ENCODE assay signal across 12 cellular contexts in genomic region chr13:106318941-106319411, GRCh38.
DNase-seq lines count a peak whose midpoint lies in the region; ATAC-seq and TF ChIP-seq lines count a peak whose summit lies in the region.
"Had no signal": no experiment of that assay in that cellular context is flagged by ENCODE, and none has a peak within 500 bp of the region (broad histone marks: within the 10 kb centered on the region; RNA-seq: fewer than 3 reads in every experiment).

No MANE protein-coding gene starts in this region.

- no TSS peak for BruUV-seq in mammary epithelial cell (replicated peaks; lab: Mats Ljungman, UMichigan)

- in situ Hi-C loops in mammary epithelial cell (cut with MboI; ENCODE audit: low sequenced_read_pairs in 2 of 2), result no loop called here

- no peaks in the 10 kb centered on the region for H3K36me3 Mint-ChIP-seq in T-helper 17 cell (ENCODE audit: low read depth)

- H3K4me3 ChIP-seq in MG63 (no peak overlapping the region), mammary epithelial cell (replicated peaks in 1 of 3; ENCODE audit: insufficient read depth in 1 of 3, low read depth in 2 of 3, low read length in 3 of 3) (no peak overlapping the region), lower lobe of right lung (no peak overlapping the region)

- no peaks in the 10 kb centered on the region for H3K4me1 Mint-ChIP-seq in T-helper 17 cell
- H3K4me1 Mint-ChIP-seq: nephron had no signal

- H3K27me3 Mint-ChIP-seq in T-helper 17 cell, result no peaks in the 10 kb centered on the region
- H3K27me3 Mint-ChIP-seq: effector memory CD8-positive, alpha-beta T cell had no signal

- intact Hi-C loops in mammary epithelial cell (cut with micrococcal nuclease) (loop anchor here (1.0 kb wide), 1 partner anchor 168 kb away; no protein-coding TSS in a partner anchor), lower lobe of right lung (cut with DNase I) (no loop called here)

- H3K36me3 ChIP-seq in MG63 (no peaks in the 10 kb centered on the region), mammary epithelial cell (ENCODE audit: insufficient read depth, low read length) (no peaks in the 10 kb centered on the region), lower lobe of right lung (no peaks in the 10 kb centered on the region)

- H3K4me2 ChIP-seq in mammary epithelial cell (ENCODE audit: insufficient read depth, low read depth, low read length), result peak overlapping the region; percentile 62

- H3K9me3 ChIP-seq in MG63 (no peaks in the 10 kb centered on the region), mammary epithelial cell (replicated peaks; ENCODE audit: insufficient read depth, low read length) (peaks cover 16% of the 10 kb centered on the region), lower lobe of right lung (peaks cover 13% of the 10 kb centered on the region), T-helper 17 cell (ENCODE audit: control insufficient read depth, low read length, poor library complexity, severe bottlenecking) (no peaks in the 10 kb centered on the region)

- H3K4me3 Mint-ChIP-seq in T-helper 17 cell, result no peak overlapping the region
- H3K4me3 Mint-ChIP-seq: activated T-cell treated with anti-CD3 and anti-CD28 coated beads, Interleukin-2, amount 50 U/mL, for 4 hours; effector memory CD8-positive, alpha-beta T cell; nephron had no signal

- dilution Hi-C loops in mammary epithelial cell (cut with HindIII; ENCODE audit: low sequenced_read_pairs), result no loop called here

- TF ChIP-seq CTCF in mammary epithelial cell (conservative IDR thresholded peaks at IDR 0.05 in 1 of 2, IDR thresholded peaks at IDR 0.05 in 1 of 2; ENCODE audit: extremely low read depth in 1 of 2, insufficient read depth in 1 of 2, low read depth in 1 of 2, low read length in 2 of 2) (no peak), lower lobe of right lung (IDR thresholded peaks at IDR 0.05) (no peak)

- WGBS in mammary epithelial cell (ENCODE audit: low coverage, missing lambda C conversion rate), result 0% methylated on average over 4 of the region's 4 CpGs

- H3K9ac ChIP-seq in mammary epithelial cell (ENCODE audit: insufficient read depth, low read length), result no peak overlapping the region

- H2AFZ ChIP-seq in mammary epithelial cell (ENCODE audit: low read depth, low read length), result peak overlapping the region; percentile 53

- H4K20me1 ChIP-seq in mammary epithelial cell (ENCODE audit: insufficient read depth, low read length), result no peaks in the 10 kb centered on the region

- H3K27me3 ChIP-seq in MG63 (no peaks in the 10 kb centered on the region), mammary epithelial cell (ENCODE audit: insufficient read depth, low read length) (no peaks in the 10 kb centered on the region), lower lobe of right lung (ENCODE audit: low read depth) (no peaks in the 10 kb centered on the region)

- CTCF ChIA-PET in mammary epithelial cell (lab: Charles Lee; ENCODE audit: low non-redundant PET), result no interaction called here

- H3K4me1 ChIP-seq in mammary epithelial cell (ENCODE audit: insufficient read depth, low read length) (peaks cover 19% of the 10 kb centered on the region), lower lobe of right lung (no peaks in the 10 kb centered on the region)

- DNase-seq in COLO829 (ENCODE audit: low spot score) (peak; percentile 48), MG63 (peak; percentile 46), mammary epithelial cell (peak; percentile 94), lower lobe of right lung (no peak), NCI-H1092 (lab: John Stamatoyannopoulos, UW) (no peak), T-helper 17 cell (no peak), NCI-H2081 (lab: John Stamatoyannopoulos, UW) (no peak)
- DNase-seq: activated T-cell treated with anti-CD3 and anti-CD28 coated beads, Interleukin-2, amount 50 U/mL, for 4 hours; effector memory CD8-positive, alpha-beta T cell; NCI-H1417 had no signal

- H3K79me2 ChIP-seq in mammary epithelial cell (ENCODE audit: insufficient read depth, low read length), result no peaks in the 10 kb centered on the region

- no peak overlapping the region for H3K27ac Mint-ChIP-seq in T-helper 17 cell
- H3K27ac Mint-ChIP-seq: effector memory CD8-positive, alpha-beta T cell; nephron had no signal

- ATAC-seq in lower lobe of right lung (peak; percentile 88 to 96), T-helper 17 cell (no peak), HG02798 (IDR thresholded peaks at IDR 0.05; ENCODE audit: poor library complexity, unreplicated experiment) (no peak)
- ATAC-seq: activated T-cell treated with anti-CD3 and anti-CD28 coated beads, Interleukin-2, amount 50 U/mL, for 4 hours; effector memory CD8-positive, alpha-beta T cell had no signal

- peak overlapping the region; percentile 68 for H3K27ac ChIP-seq in mammary epithelial cell (ENCODE audit: insufficient read depth, low read depth, low read length)
- H3K27ac ChIP-seq in lower lobe of right lung, result no peak overlapping the region

Comparison
In these comparisons a context has a peak if more than half of its experiments do, and no peak if none do; other contexts are left out.
1. DNase-seq: peak in COLO829 (single experiment), MG63 (single experiment) and mammary epithelial cell (single experiment); none in lower lobe of right lung (single experiment), NCI-H1092 (single experiment), T-helper 17 cell (0 of 3) and NCI-H2081 (0 of 2).
2. ATAC-seq: peak in lower lobe of right lung (2 of 2); none in T-helper 17 cell (single experiment) and HG02798 (single experiment).